Comparison of ENCODE assay signal across 1 cellular context in genomic region chr20:23550227-23550626, GRCh38.
TF ChIP-seq lines count a peak whose summit lies in the region.

No MANE protein-coding gene starts in this region.

TF ChIP-seq in GM23338, 12 proteins besides CTCF, POLR2A, EP300 and RAD21 (continued from another document):
- TF ChIP-seq EZH2 (IDR thresholded peaks at IDR 0.05; ENCODE audit: low read depth, unreplicated experiment) = no peak
- TF ChIP-seq NANOG (IDR thresholded peaks at IDR 0.05; ENCODE audit: borderline replicate concordance) = no peak
